ENCODE assay signal across 8 cellular contexts in the genomic region with DNA sequence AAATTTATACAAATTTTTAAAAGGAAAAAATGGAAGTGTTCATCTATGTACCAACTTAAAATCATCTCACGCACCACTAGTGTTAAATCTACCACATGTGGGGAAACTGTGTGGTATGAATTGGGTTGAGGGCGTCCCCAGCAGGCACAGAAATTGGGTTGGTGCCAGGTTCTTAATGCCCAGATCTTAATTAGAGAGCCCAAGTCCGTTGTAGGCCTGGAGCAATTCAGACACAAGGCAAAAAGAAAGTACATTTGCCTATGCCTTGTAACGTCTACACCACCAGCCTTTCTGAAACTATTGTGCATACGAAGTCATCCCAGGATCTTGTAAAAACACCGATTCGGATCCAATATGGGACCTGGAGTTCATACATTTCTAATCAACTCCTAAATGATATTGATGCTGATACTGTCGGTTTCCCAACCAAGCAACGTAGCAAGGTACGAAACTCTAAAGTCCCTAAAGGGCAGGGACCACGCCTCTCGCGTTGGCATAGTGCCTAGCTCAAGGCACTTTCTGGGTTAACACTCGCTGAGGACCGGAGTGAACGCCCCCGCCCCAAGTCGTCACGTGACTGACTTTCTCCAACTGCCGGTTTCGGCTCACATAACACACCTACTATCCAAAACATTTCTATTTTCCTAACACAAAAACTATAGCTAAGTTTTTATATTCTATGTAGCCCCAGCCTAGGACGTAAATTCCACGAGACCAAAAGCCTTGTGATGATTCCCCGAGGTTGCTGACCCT. TPM values are rescaled to one million over a fixed set of nuclear protein-coding genes. Genes with fewer than 3 reads are reported as not detected.
DNase-seq lines count a peak whose midpoint lies in the region; ATAC-seq and TF ChIP-seq lines count a peak whose summit lies in the region.

No MANE protein-coding gene starts in this region.

- H3K4me1 ChIP-seq in neuronal stem cell (ENCODE audit: control insufficient read depth in 2 of 2, insufficient read depth in 1 of 2, low read depth in 1 of 2, low read length in 2 of 2): peaks cover 8% of the 10 kb centered on the region in 2 donors

- H3K79me1 ChIP-seq in neuronal stem cell (ENCODE audit: low read depth, low read length): no peaks in the 10 kb centered on the region

- DNase-seq in COR-L47 (lab: John Stamatoyannopoulos, UW) (peak; percentile 36), HuH-7 (ENCODE audit: low spot score) (peak; percentile 52), RPMI8226 (peak; percentile 95), activated gamma-delta T cell (lab: John Stamatoyannopoulos, UW) (peak; percentile 25), foreskin fibroblast (peak; percentile 59 to 84), neuronal stem cell (ENCODE audit: low spot score) (peak; percentile 56), superior temporal gyrus (ENCODE audit: extremely low spot score) (peak; percentile 72)

- H3K27me3 ChIP-seq in neuronal stem cell (ENCODE audit: control insufficient read depth in 3 of 3, insufficient read depth in 3 of 3, low read depth in 1 of 3, low read length in 3 of 3): no peaks in the 10 kb centered on the region

- H2BK5ac ChIP-seq in neuronal stem cell (ENCODE audit: low read length): no peak overlapping the region

- H4K8ac ChIP-seq in neuronal stem cell (ENCODE audit: low read depth, low read length): no peak overlapping the region

- H3K14ac ChIP-seq in neuronal stem cell (ENCODE audit: low read length): no peak overlapping the region

- H3K27ac ChIP-seq in neuronal stem cell (replicated peaks; ENCODE audit: low read length): no peak overlapping the region

- H3K4me3 ChIP-seq in foreskin fibroblast (ENCODE audit: low read depth in 1 of 2, low read length in 2 of 2) (peak overlapping the region; percentile 83 to 100), neuronal stem cell (ENCODE audit: low read length in 2 of 2) (peak overlapping the region; percentile 84 to 95)

- peaks cover 1 to 25% of the 10 kb centered on the region in 2 donors for H3K36me3 ChIP-seq in neuronal stem cell (replicated peaks in 1 of 2; ENCODE audit: control insufficient read depth in 2 of 2, insufficient read depth in 2 of 2, low read length in 2 of 2)

- peak overlapping the region; percentile 66 for H3K4me2 ChIP-seq in neuronal stem cell (ENCODE audit: insufficient read depth, low read length, poor library complexity, severe bottlenecking)

- peak overlapping the region; percentile 54 for H3K9ac ChIP-seq in neuronal stem cell (ENCODE audit: low read depth, low read length, poor library complexity)

- H2AFZ ChIP-seq in neuronal stem cell (ENCODE audit: low read length): peak overlapping the region; percentile 84

- H3K4ac ChIP-seq in neuronal stem cell (ENCODE audit: low read length): no peak overlapping the region

- peak; percentile 28 for ATAC-seq in GM21390 (IDR thresholded peaks at IDR 0.05; ENCODE audit: unreplicated experiment)

- no peak overlapping the region for H2BK15ac ChIP-seq in neuronal stem cell (ENCODE audit: low read length)

- no peaks in the 10 kb centered on the region for H3K9me3 ChIP-seq in neuronal stem cell (replicated peaks in 1 of 2; ENCODE audit: control insufficient read depth in 2 of 2, insufficient read depth in 1 of 2, low read depth in 1 of 2, low read length in 2 of 2)

- H4K91ac ChIP-seq in neuronal stem cell (ENCODE audit: low read depth, low read length, poor library complexity): no peak overlapping the region

- H3K18ac ChIP-seq in neuronal stem cell (ENCODE audit: low read length): no peak overlapping the region

- TF ChIP-seq CTCF in foreskin fibroblast (IDR thresholded peaks at IDR 0.05; ENCODE audit: low read depth, low read length): no peak

- H2BK120ac ChIP-seq in neuronal stem cell (ENCODE audit: low read depth, low read length): no peak overlapping the region

- no peak overlapping the region for H2BK12ac ChIP-seq in neuronal stem cell (ENCODE audit: low read length)

- WGBS in neuronal stem cell (ENCODE audit: extremely low coverage in 2 of 2, insufficient read length in 2 of 2, insufficient replicate concordance in 1 of 2), 2 donors: no CpG with 5 or more reads among the region's 24 CpGs

- H3K23ac ChIP-seq in neuronal stem cell (ENCODE audit: low read depth, low read length, poor library complexity): no peak overlapping the region

- H2AK5ac ChIP-seq in neuronal stem cell (ENCODE audit: low read depth, low read length): no peak overlapping the region

RNA-seq across cellular contexts. Expression of gene UQCRC2, which starts 0.9 kb away (rescaled TPM):
- polyA plus RNA-seq in neuronal stem cell (2013, experiment 1 of 2): 113 TPM
- polyA plus RNA-seq in neuronal stem cell (2013, experiment 2 of 2): 119 TPM

RNA-seq across cellular contexts. Expression of gene PDZD9, which starts 48.7 kb away (rescaled TPM):
- polyA plus RNA-seq in neuronal stem cell (2013, experiment 1 of 2): 0.07 TPM
- 0.06 TPM for polyA plus RNA-seq in neuronal stem cell (2013, experiment 2 of 2)

RNA-seq across cellular contexts. Expression of gene MOSMO, which starts 55.7 kb away (rescaled TPM):
- polyA plus RNA-seq in neuronal stem cell (2013, experiment 1 of 2): 15.1 TPM
- polyA plus RNA-seq in neuronal stem cell (2013, experiment 2 of 2): 16.3 TPM

Comparison
In these comparisons a context has a peak if more than half of its experiments do, and no peak if none do; other contexts are left out.
1. DNase-seq: peak in every context shown above with its lines; median percentile 95 in RPMI8226; 72 in superior temporal gyrus; 72 in foreskin fibroblast; 56 in neuronal stem cell; 52 in HuH-7; 36 in COR-L47; 25 in activated gamma-delta T cell.